29 cellular contexts compared by ENCODE assay signal in the genomic region with DNA sequence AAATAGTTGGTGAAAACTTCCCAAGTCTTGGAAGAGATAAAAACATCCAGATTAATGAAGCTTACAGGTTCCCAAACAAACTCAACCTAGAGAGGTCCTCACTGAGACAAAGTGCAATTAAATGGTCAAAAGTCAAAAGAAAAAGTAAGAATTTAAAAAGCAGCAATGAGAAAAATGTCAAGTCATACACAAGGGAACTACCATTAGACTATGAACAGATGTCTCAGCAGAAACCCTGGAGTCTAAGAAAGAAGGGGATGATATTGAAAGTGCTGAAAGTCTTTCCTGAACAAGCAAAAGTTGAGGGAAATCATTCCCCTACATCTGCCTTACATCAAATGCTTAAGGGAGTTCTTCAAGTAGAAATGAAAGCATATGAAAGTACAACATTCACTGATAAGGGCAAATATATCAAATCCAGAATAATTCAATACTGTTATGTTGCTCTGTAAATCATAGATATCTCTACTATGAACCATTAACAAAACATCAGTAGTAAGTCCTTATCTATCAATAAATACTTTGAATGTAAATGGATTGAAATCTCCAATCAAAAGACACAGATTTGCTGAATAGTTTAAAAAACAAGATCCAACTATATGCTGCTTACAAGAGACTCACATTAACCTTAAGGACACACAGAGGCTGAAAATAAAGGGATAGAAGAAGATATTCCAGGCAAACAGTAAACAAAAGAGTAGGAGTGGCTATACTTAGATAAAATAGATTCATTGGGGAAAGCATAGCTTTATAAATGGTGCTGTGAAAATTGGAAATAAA.
"Had no signal": no experiment of that assay in that cellular context is flagged by ENCODE, and none has a peak within 500 bp of the region (broad histone marks: within the 10 kb centered on the region; RNA-seq: fewer than 3 reads in every experiment).

No MANE protein-coding gene starts in this region.

- DNase-seq: stimulated activated CD4-positive, alpha-beta T cell treated with anti-CD3 and anti-CD28 coated beads, Interleukin-2, amount 100 ng/mL, for 48 hours; stimulated activated CD4-positive, alpha-beta T cell treated with anti-CD3 and anti-CD28 coated beads, Interleukin-4, amount 100 ng/mL, for 1 hour; stimulated activated CD4-positive, alpha-beta T cell treated with anti-CD3 and anti-CD28 coated beads, Interleukin-4, amount 100 ng/mL, for 24 hours; stimulated activated CD4-positive, alpha-beta T cell treated with anti-CD3 and anti-CD28 coated beads, Interleukin-4, amount 100 ng/mL, for 4 hours; stimulated activated CD8-positive, alpha-beta memory T cell treated with anti-CD3 and anti-CD28 coated beads, Interleukin-4, amount 100 ng/mL, for 48 hours; stimulated activated naive B cell treated with anti-CD40 and anti-IgM and Interleukin-4, amounts not matched to agents 10 μg/mL and 1 μg/mL and 100 μg/mL, for 72 hours; stimulated activated naive CD4-positive, alpha-beta T cell; stimulated activated naive CD4-positive, alpha-beta T cell treated with Interleukin-2 at 50 U/mL for 16 hours; stimulated activated naive CD8-positive, alpha-beta T cell treated with anti-CD3 and anti-CD28 coated beads, Interleukin-15, amount 100 ng/mL, for 72 hours; stimulated activated naive CD8-positive, alpha-beta T cell treated with anti-CD3 and anti-CD28 coated beads, Interleukin-15, Interleukin-2, amounts not matched to agents 100 U/mL and 50 U/mL, for 24 hours; stomach; substantia nigra; testis; thyroid gland; tibial artery; transverse colon; trophoblast cell; upper lobe of left lung; upper lobe of right lung; uterus had no signal

- H3K36me3 ChIP-seq: stomach, suprapubic skin, thoracic aorta, thyroid gland, tibial nerve, transverse colon, upper lobe of left lung, upper lobe of right lung, uterus, vagina had no signal

- H3K9me3 ChIP-seq: testis, thyroid gland, upper lobe of right lung, vagina had no signal

- H3K27ac Mint-ChIP-seq: stimulated activated effector memory CD8-positive, alpha-beta T cell treated with anti-CD3 and anti-CD28 coated beads, Interleukin-12 subunit alpha, Interleukin-12 subunit beta, amount 100 ng/mL, for 72 hours; stimulated activated memory B cell treated with anti-CD40 and anti-IgM and Interleukin-4, amounts not matched to agents 10 μg/mL and 1 μg/mL and 100 μg/mL, for 72 hours; stimulated activated naive B cell treated with anti-CD40 and anti-IgM and Interleukin-4, amounts not matched to agents 10 μg/mL and 1 μg/mL and 100 μg/mL, for 72 hours; stimulated activated naive CD8-positive, alpha-beta T cell treated with anti-CD3 and anti-CD28 coated beads, Interleukin-15, amount 100 ng/mL, for 72 hours; stimulated activated naive CD8-positive, alpha-beta T cell treated with anti-CD3 and anti-CD28 coated beads, Interleukin-15, Interleukin-2, amounts not matched to agents 100 ng/mL and 50 ng/mL, for 24 hours; type B pancreatic cell had no signal

- H3K27ac ChIP-seq: stomach, suprapubic skin, testis, thoracic aorta, thyroid gland, tibial artery, tibial nerve, transverse colon, upper lobe of left lung, upper lobe of right lung, uterus, vagina had no signal

- H3K4me3 Mint-ChIP-seq: stimulated activated effector memory CD8-positive, alpha-beta T cell treated with anti-CD3 and anti-CD28 coated beads, Interleukin-12 subunit alpha, Interleukin-12 subunit beta, amount 100 ng/mL, for 72 hours; stimulated activated memory B cell treated with anti-CD40 and anti-IgM and Interleukin-4, amounts not matched to agents 10 μg/mL and 1 μg/mL and 100 μg/mL, for 72 hours; stimulated activated naive B cell treated with anti-CD40 and anti-IgM and Interleukin-4, amounts not matched to agents 10 μg/mL and 1 μg/mL and 100 μg/mL, for 72 hours; stimulated activated naive CD8-positive, alpha-beta T cell treated with anti-CD3 and anti-CD28 coated beads, Interleukin-15, amount 100 ng/mL, for 72 hours; stimulated activated naive CD8-positive, alpha-beta T cell treated with anti-CD3 and anti-CD28 coated beads, Interleukin-15, Interleukin-2, amounts not matched to agents 100 ng/mL and 50 ng/mL, for 24 hours; type B pancreatic cell had no signal

- H3K4me3 ChIP-seq: stomach, suprapubic skin, testis, thoracic aorta, thyroid gland, tibial artery, tibial nerve, transverse colon, upper lobe of left lung, upper lobe of right lung, uterus, vagina had no signal

- H3K27me3 ChIP-seq: stomach, suprapubic skin, testis, thyroid gland, tibial artery, tibial nerve, transverse colon, upper lobe of left lung, upper lobe of right lung, uterus, vagina had no signal

- ATAC-seq: stimulated activated effector memory CD8-positive, alpha-beta T cell treated with anti-CD3 and anti-CD28 coated beads, Interleukin-12 subunit alpha, Interleukin-12 subunit beta, amount 100 ng/mL, for 72 hours; stimulated activated memory B cell treated with anti-CD40 and anti-IgM and Interleukin-4, amounts not matched to agents 10 μg/mL and 1 μg/mL and 100 μg/mL, for 72 hours; stimulated activated naive B cell treated with anti-CD40 and anti-IgM and Interleukin-4, amounts not matched to agents 10 μg/mL and 1 μg/mL and 100 μg/mL, for 72 hours; stimulated activated naive CD8-positive, alpha-beta T cell treated with anti-CD3 and anti-CD28 coated beads, Interleukin-15, amount 100 ng/mL, for 72 hours; stimulated activated naive CD8-positive, alpha-beta T cell treated with anti-CD3 and anti-CD28 coated beads, Interleukin-15, Interleukin-2, amounts not matched to agents 100 U/mL and 50 U/mL, for 24 hours; upper lobe of right lung had no signal

- H3K4me1 Mint-ChIP-seq: stimulated activated effector memory CD8-positive, alpha-beta T cell treated with anti-CD3 and anti-CD28 coated beads, Interleukin-12 subunit alpha, Interleukin-12 subunit beta, amount 100 ng/mL, for 72 hours; stimulated activated memory B cell treated with anti-CD40 and anti-IgM and Interleukin-4, amounts not matched to agents 10 μg/mL and 1 μg/mL and 100 μg/mL, for 72 hours; stimulated activated naive B cell treated with anti-CD40 and anti-IgM and Interleukin-4, amounts not matched to agents 10 μg/mL and 1 μg/mL and 100 μg/mL, for 72 hours; stimulated activated naive CD8-positive, alpha-beta T cell treated with anti-CD3 and anti-CD28 coated beads, Interleukin-15, amount 100 ng/mL, for 72 hours had no signal

- H3K4me1 ChIP-seq: stomach, suprapubic skin, testis, thyroid gland, tibial artery, tibial nerve, transverse colon, upper lobe of left lung, upper lobe of right lung, uterus, vagina had no signal

- H3K27me3 Mint-ChIP-seq: stimulated activated memory B cell treated with anti-CD40 and anti-IgM and Interleukin-4, amounts not matched to agents 10 μg/mL and 1 μg/mL and 100 μg/mL, for 72 hours; stimulated activated naive B cell treated with anti-CD40 and anti-IgM and Interleukin-4, amounts not matched to agents 10 μg/mL and 1 μg/mL and 100 μg/mL, for 72 hours; stimulated activated naive CD8-positive, alpha-beta T cell treated with anti-CD3 and anti-CD28 coated beads, Interleukin-15, amount 100 ng/mL, for 72 hours; stimulated activated naive CD8-positive, alpha-beta T cell treated with anti-CD3 and anti-CD28 coated beads, Interleukin-15, Interleukin-2, amounts not matched to agents 100 ng/mL and 50 ng/mL, for 24 hours; type B pancreatic cell had no signal

- FAIRE-seq: urothelium cell line had no signal

- H3K36me3 Mint-ChIP-seq: stimulated activated effector memory CD8-positive, alpha-beta T cell treated with anti-CD3 and anti-CD28 coated beads, Interleukin-12 subunit alpha, Interleukin-12 subunit beta, amount 100 ng/mL, for 72 hours; stimulated activated memory B cell treated with anti-CD40 and anti-IgM and Interleukin-4, amounts not matched to agents 10 μg/mL and 1 μg/mL and 100 μg/mL, for 72 hours; type B pancreatic cell had no signal
